In genomic region chr5:29867155-29867554, GRCh38 we compare ENCODE assay signal across 36 cellular contexts.
"Had no signal": no experiment of that assay in that cellular context is flagged by ENCODE, and none has a peak within 500 bp of the region (broad histone marks: within the 10 kb centered on the region; RNA-seq: fewer than 3 reads in every experiment).

No MANE protein-coding gene starts in this region.

- H3K27me3 Mint-ChIP-seq: activated CD4-positive, alpha-beta memory T cell treated with anti-CD3 and anti-CD28 coated beads for 36 hours; activated CD4-positive, alpha-beta T cell treated with anti-CD3 and anti-CD28 coated beads for 36 hours; activated CD4-positive, alpha-beta T cell treated with anti-CD3 and anti-CD28 coated beads, Interleukin-2, amount 10 ng/mL, durations not matched to agents 24 days and 14 days; activated CD8-positive, alpha-beta memory T cell treated with anti-CD3 and anti-CD28 coated beads, Interleukin-2, amount 10 ng/mL, durations not matched to agents 7 days and 5 days; activated naive CD8-positive, alpha-beta T cell treated with anti-CD3 and anti-CD28 coated beads, Interleukin-2, amount 10 ng/mL, durations not matched to agents 7 days and 5 days; brain; effector memory CD8-positive, alpha-beta T cell; T-helper 17 cell had no signal

- H3K4me1 Mint-ChIP-seq: activated CD4-positive, alpha-beta T cell treated with anti-CD3 and anti-CD28 coated beads for 36 hours; activated CD4-positive, alpha-beta T cell treated with anti-CD3 and anti-CD28 coated beads, Interleukin-2, amount 10 ng/mL, durations not matched to agents 24 days and 14 days; activated CD8-positive, alpha-beta memory T cell treated with anti-CD3 and anti-CD28 coated beads, Interleukin-2, amount 10 ng/mL, durations not matched to agents 7 days and 5 days; activated naive CD8-positive, alpha-beta T cell treated with anti-CD3 and anti-CD28 coated beads, Interleukin-2, amount 10 ng/mL, durations not matched to agents 7 days and 5 days; brain; T-helper 17 cell had no signal

- H3K9me3 Mint-ChIP-seq: activated CD4-positive, alpha-beta T cell treated with anti-CD3 and anti-CD28 coated beads, Interleukin-2, amount 10 ng/mL, durations not matched to agents 24 days and 14 days; activated naive CD8-positive, alpha-beta T cell treated with anti-CD3 and anti-CD28 coated beads, Interleukin-2, amount 10 ng/mL, durations not matched to agents 7 days and 5 days; brain had no signal

- FAIRE-seq: endothelial cell of umbilical vein had no signal

- H3K36me3 Mint-ChIP-seq: activated CD4-positive, alpha-beta memory T cell treated with anti-CD3 and anti-CD28 coated beads for 36 hours; activated CD8-positive, alpha-beta memory T cell treated with anti-CD3 and anti-CD28 coated beads, Interleukin-2, amount 10 ng/mL, durations not matched to agents 7 days and 5 days; activated naive CD4-positive, alpha-beta T cell treated with anti-CD3 and anti-CD28 coated beads, Interleukin-2, amount 50 U/mL, for 72 hours; activated naive CD8-positive, alpha-beta T cell treated with anti-CD3 and anti-CD28 coated beads, Interleukin-2, amount 10 ng/mL, durations not matched to agents 7 days and 5 days; brain had no signal

- H3K4me3 ChIP-seq: ascending aorta, breast epithelium, cardiac muscle cell, esophagus squamous epithelium, gastrocnemius medialis, heart left ventricle had no signal

- H3K9me3 ChIP-seq: ascending aorta, breast epithelium, esophagus squamous epithelium, gastrocnemius medialis had no signal

- H3K36me3 ChIP-seq: ascending aorta, breast epithelium, cardiac muscle cell, esophagus squamous epithelium, gastrocnemius medialis, heart left ventricle had no signal

- H3K27ac ChIP-seq: ascending aorta, breast epithelium, cardiac muscle cell, epithelial cell of prostate, esophagus squamous epithelium, gastrocnemius medialis, heart left ventricle had no signal

- H3K4me1 ChIP-seq: ascending aorta, breast epithelium, esophagus squamous epithelium, gastrocnemius medialis, heart left ventricle had no signal

- H3K27ac Mint-ChIP-seq: activated CD4-positive, alpha-beta memory T cell treated with anti-CD3 and anti-CD28 coated beads for 36 hours; activated CD4-positive, alpha-beta T cell treated with anti-CD3 and anti-CD28 coated beads for 36 hours; activated CD4-positive, alpha-beta T cell treated with anti-CD3 and anti-CD28 coated beads, Interleukin-2, amount 10 ng/mL, durations not matched to agents 24 days and 14 days; activated CD8-positive, alpha-beta memory T cell treated with anti-CD3 and anti-CD28 coated beads, Interleukin-2, amount 10 ng/mL, durations not matched to agents 7 days and 5 days; activated CD8-positive, alpha-beta T cell treated with anti-CD3 and anti-CD28 coated beads, Interleukin-2, amount 10 ng/mL, durations not matched to agents 7 days and 5 days; activated naive CD4-positive, alpha-beta T cell treated with anti-CD3 and anti-CD28 coated beads for 36 hours; activated naive CD4-positive, alpha-beta T cell treated with anti-CD3 and anti-CD28 coated beads, Interleukin-2, amount 50 U/mL, for 72 hours; activated naive CD8-positive, alpha-beta T cell treated with anti-CD3 and anti-CD28 coated beads, Interleukin-2, amount 10 ng/mL, durations not matched to agents 7 days and 5 days; activated T-helper 1 cell treated with anti-CD3 and anti-CD28 coated beads, Interleukin-12 subunit alpha, Interleukin-12 subunit beta, Interleukin-2, Interleukin-4 antibody, amounts not matched to agents 30 ng/mL and 10 ng/mL and 1 ng/mL, durations not matched to agents 14 hours and 24 hours and 36 hours; activated T-helper 2 cell treated with anti-CD3 and anti-CD28 coated beads, Interferon-gamma antibody, Interleukin-2, Interleukin-4, amounts not matched to agents 10 μg/mL and 5 μg/mL and 100 μg/mL, durations not matched to agents 14 hours and 24 hours and 36 hours; brain; effector memory CD8-positive, alpha-beta T cell; T-helper 17 cell; T-helper 2 cell treated with Interferon-gamma antibody and Interleukin-4, amounts not matched to agents 5 μg/mL and 100 μg/mL, for 36 hours had no signal

- DNase-seq: activated CD4-positive, alpha-beta memory T cell treated with anti-CD3 and anti-CD28 coated beads for 36 hours; activated CD4-positive, alpha-beta T cell treated with anti-CD3 and anti-CD28 coated beads for 36 hours; activated CD4-positive, alpha-beta T cell treated with anti-CD3 and anti-CD28 coated beads, Interleukin-2, amount 10 ng/mL, durations not matched to agents 24 days and 14 days; activated CD4-positive, CD25-positive, alpha-beta regulatory T cell; activated CD4-positive, CD25-positive, alpha-beta regulatory T cell treated with anti-CD3 and anti-CD28 coated beads, Interleukin-2, amount 50 U/mL, for 72 hours; activated CD8-positive, alpha-beta memory T cell treated with anti-CD3 and anti-CD28 coated beads, Interleukin-2, amount 10 ng/mL, durations not matched to agents 7 days and 5 days; activated CD8-positive, alpha-beta memory T cell treated with anti-CD3 and anti-CD28 coated beads, Interleukin-2, amount 50 U/mL, for 4 hours; activated CD8-positive, alpha-beta T cell treated with anti-CD3 and anti-CD28 coated beads, Interleukin-2, amount 10 ng/mL, durations not matched to agents 7 days and 5 days; activated effector memory CD4-positive, alpha-beta T cell treated with anti-CD3 and anti-CD28 coated beads, Interleukin-2, amount 50 U/mL, for 16 hours; activated naive CD4-positive, alpha-beta T cell treated with anti-CD3 and anti-CD28 coated beads for 36 hours; activated naive CD8-positive, alpha-beta T cell treated with anti-CD3 and anti-CD28 coated beads, Interleukin-2, amount 10 ng/mL, durations not matched to agents 7 days and 5 days; activated T-cell treated with anti-CD3 and anti-CD28 coated beads, Interleukin-2, amount 50 U/mL, for 1 hour; activated T-cell treated with anti-CD3 and anti-CD28 coated beads, Interleukin-2, amount 50 U/mL, for 48 hours; central memory CD4-positive, alpha-beta T cell; cerebellar nuclear complex; cortex of kidney; dermis blood vessel endothelial cell; effector CD4-positive, alpha-beta T cell; effector memory CD8-positive, alpha-beta T cell; esophagus squamous epithelium; gastrocnemius medialis; glutamatergic neuron; heart left ventricle; T-helper 1 cell; T-helper 17 cell; T1000 had no signal

- H3K27me3 ChIP-seq: ascending aorta, breast epithelium, cardiac muscle cell, esophagus squamous epithelium, gastrocnemius medialis, heart left ventricle had no signal

- ATAC-seq: activated CD4-positive, alpha-beta T cell treated with anti-CD3 and anti-CD28 coated beads for 36 hours; activated CD8-positive, alpha-beta memory T cell treated with anti-CD3 and anti-CD28 coated beads, Interleukin-2, amount 10 ng/mL, durations not matched to agents 7 days and 5 days; activated CD8-positive, alpha-beta T cell treated with anti-CD3 and anti-CD28 coated beads, Interleukin-2, amount 10 ng/mL, durations not matched to agents 7 days and 5 days; activated naive CD4-positive, alpha-beta T cell treated with anti-CD3 and anti-CD28 coated beads, Interleukin-2, amount 50 U/mL, for 72 hours; effector memory CD8-positive, alpha-beta T cell; gastrocnemius medialis; heart left ventricle; T-helper 17 cell had no signal

- H3K4me3 Mint-ChIP-seq: activated CD4-positive, alpha-beta memory T cell treated with anti-CD3 and anti-CD28 coated beads for 36 hours; activated CD4-positive, alpha-beta T cell treated with anti-CD3 and anti-CD28 coated beads for 36 hours; activated CD4-positive, alpha-beta T cell treated with anti-CD3 and anti-CD28 coated beads, Interleukin-2, amount 10 ng/mL, durations not matched to agents 24 days and 14 days; activated CD8-positive, alpha-beta memory T cell treated with anti-CD3 and anti-CD28 coated beads, Interleukin-2, amount 10 ng/mL, durations not matched to agents 7 days and 5 days; activated CD8-positive, alpha-beta T cell treated with anti-CD3 and anti-CD28 coated beads, Interleukin-2, amount 10 ng/mL, durations not matched to agents 7 days and 5 days; activated naive CD4-positive, alpha-beta T cell treated with anti-CD3 and anti-CD28 coated beads for 36 hours; activated naive CD8-positive, alpha-beta T cell treated with anti-CD3 and anti-CD28 coated beads, Interleukin-2, amount 10 ng/mL, durations not matched to agents 7 days and 5 days; activated T-helper 1 cell treated with anti-CD3 and anti-CD28 coated beads, Interleukin-12 subunit alpha, Interleukin-12 subunit beta, Interleukin-2, Interleukin-4 antibody, amounts not matched to agents 30 ng/mL and 10 ng/mL and 1 ng/mL, durations not matched to agents 14 hours and 24 hours and 36 hours; brain; effector memory CD8-positive, alpha-beta T cell; T-helper 17 cell; T-helper 2 cell treated with Interferon-gamma antibody and Interleukin-4, amounts not matched to agents 5 μg/mL and 100 μg/mL, for 36 hours had no signal
